Comparison of ENCODE assay signal across 1 cellular context in the genomic region with DNA sequence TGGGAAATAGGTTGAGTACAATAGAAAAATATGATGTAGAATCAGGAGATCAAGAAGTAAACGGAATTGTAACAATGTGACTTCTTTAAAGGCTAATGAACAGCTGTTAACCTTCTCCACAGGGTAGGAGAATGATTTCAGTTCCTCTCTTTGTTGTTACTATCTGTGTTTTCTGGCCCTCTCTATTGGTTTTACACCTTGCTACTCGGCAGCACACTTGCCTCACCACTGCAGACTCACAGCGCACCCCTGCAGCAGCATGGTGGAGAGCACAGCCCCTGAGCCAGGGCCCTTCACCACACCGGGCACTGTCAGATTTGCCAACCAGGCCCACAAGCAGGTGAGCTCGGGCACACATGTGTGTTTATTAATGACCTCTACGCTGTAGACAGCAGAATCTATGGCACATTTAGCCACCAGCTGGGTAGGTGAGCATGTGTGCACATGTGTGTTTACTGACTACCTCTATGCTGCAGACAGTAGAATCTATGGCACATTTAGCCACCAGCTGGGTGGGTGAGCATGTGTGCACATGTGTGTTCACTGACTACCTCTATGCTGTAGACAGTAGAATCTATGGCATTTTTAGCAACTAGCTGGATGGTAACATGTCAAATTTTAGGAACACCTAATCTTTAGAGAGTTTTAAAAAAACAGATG.
TF ChIP-seq lines count a peak whose summit lies in the region.

No MANE protein-coding gene starts in this region.

TF ChIP-seq in GM23338, 12 proteins besides CTCF, POLR2A, EP300 and RAD21:
- TF ChIP-seq CREB1 (CRISPR knock-in tag; IDR thresholded peaks at IDR 0.05; ENCODE audit: low read depth) (no peak), EZH2 (IDR thresholded peaks at IDR 0.05; ENCODE audit: low read depth, unreplicated experiment) (no peak), ZNF114 (CRISPR knock-in tag; IDR thresholded peaks at IDR 0.05) (no peak), NANOG (IDR thresholded peaks at IDR 0.05; ENCODE audit: borderline replicate concordance) (no peak), JUNB (IDR thresholded peaks at IDR 0.05; ENCODE audit: unreplicated experiment) (no peak), ZNF331 (CRISPR knock-in tag; IDR thresholded peaks at IDR 0.05; ENCODE audit: low read depth) (no peak), EZH2phosphoT487 (IDR thresholded peaks at IDR 0.05; ENCODE audit: unreplicated experiment) (no peak), POLR2AphosphoS5 (IDR thresholded peaks at IDR 0.05; ENCODE audit: low read depth) (no peak)
TF ChIP-seq in GM23338: peak in this region for 0.
